In the genomic region with DNA sequence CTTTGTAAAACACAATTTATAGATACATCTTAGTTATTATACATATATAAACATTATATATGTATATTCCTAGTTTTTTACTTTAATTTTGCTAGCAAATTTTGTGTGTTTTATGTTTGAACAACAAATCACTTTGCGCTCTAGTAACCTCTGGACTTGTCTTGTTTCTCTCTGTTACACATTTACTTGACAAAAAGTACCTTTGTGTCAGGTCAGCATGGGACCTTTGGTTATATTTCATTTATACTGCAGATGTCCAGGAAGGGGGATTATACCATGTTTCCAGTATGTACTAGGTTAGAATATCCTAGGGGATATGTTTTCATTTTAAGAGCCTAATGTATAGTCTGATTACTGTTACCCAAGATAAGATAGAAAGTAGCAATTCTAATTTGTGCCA, we compare ENCODE assay signal across 31 cellular contexts.
"Had no signal": no experiment of that assay in that cellular context is flagged by ENCODE, and none has a peak within 500 bp of the region (broad histone marks: within the 10 kb centered on the region; RNA-seq: fewer than 3 reads in every experiment).

No MANE protein-coding gene starts in this region.

- H3K36me3 Mint-ChIP-seq: activated naive CD4-positive, alpha-beta T cell treated with anti-CD3 and anti-CD28 coated beads, Interleukin-2, amount 50 U/mL, for 24 hours; activated naive CD8-positive, alpha-beta T cell treated with anti-CD3 and anti-CD28 coated beads, Interleukin-2, amount 10 ng/mL, durations not matched to agents 7 days and 5 days had no signal

- H3K4me1 ChIP-seq: ascending aorta, Peyer's patch, SJSA1 had no signal

- H3K27me3 Mint-ChIP-seq: activated CD4-positive, alpha-beta T cell treated with anti-CD3 and anti-CD28 coated beads for 36 hours had no signal

- H3K27ac ChIP-seq: Peyer's patch, SJSA1 had no signal

- H3K27ac Mint-ChIP-seq: activated CD4-positive, alpha-beta T cell treated with anti-CD3 and anti-CD28 coated beads for 36 hours; activated CD4-positive, alpha-beta T cell treated with anti-CD3 and anti-CD28 coated beads, Interleukin-2, amount 10 ng/mL, durations not matched to agents 7 days and 5 days; activated CD8-positive, alpha-beta T cell treated with anti-CD3 and anti-CD28 coated beads, Interleukin-2, amount 10 ng/mL, durations not matched to agents 7 days and 5 days; activated naive CD4-positive, alpha-beta T cell treated with anti-CD3 and anti-CD28 coated beads, Interleukin-2, amount 50 U/mL, for 24 hours; activated naive CD8-positive, alpha-beta T cell treated with anti-CD3 and anti-CD28 coated beads, Interleukin-2, amount 10 ng/mL, durations not matched to agents 7 days and 5 days; activated T-cell treated with anti-CD3 and anti-CD28 coated beads, Interleukin-2, amount 50 U/mL, for 24 hours; activated T-helper 2 cell treated with anti-CD3 and anti-CD28 coated beads, Interferon-gamma antibody, Interleukin-2, Interleukin-4, amounts not matched to agents 10 μg/mL and 5 μg/mL and 100 μg/mL, durations not matched to agents 14 hours and 24 hours and 36 hours; T-helper 1 cell treated with Interleukin-12 subunit alpha and Interleukin-12 subunit beta and Interleukin-4 antibody, amounts not matched to agents 30 μg/mL and 1 μg/mL, for 36 hours; T-helper 2 cell treated with Interferon-gamma antibody and Interleukin-4, amounts not matched to agents 5 μg/mL and 100 μg/mL, for 36 hours; WTC11 had no signal

- H3K9me3 Mint-ChIP-seq: activated CD4-positive, alpha-beta T cell treated with anti-CD3 and anti-CD28 coated beads, Interleukin-2, amount 10 ng/mL, durations not matched to agents 7 days and 5 days; activated naive CD4-positive, alpha-beta T cell treated with anti-CD3 and anti-CD28 coated beads, Interleukin-2, amount 50 U/mL, for 24 hours; activated naive CD8-positive, alpha-beta T cell treated with anti-CD3 and anti-CD28 coated beads, Interleukin-2, amount 10 ng/mL, durations not matched to agents 7 days and 5 days; activated T-cell treated with anti-CD3 and anti-CD28 coated beads, Interleukin-2, amount 50 U/mL, for 24 hours; activated T-helper 2 cell treated with anti-CD3 and anti-CD28 coated beads, Interferon-gamma antibody, Interleukin-2, Interleukin-4, amounts not matched to agents 10 μg/mL and 5 μg/mL and 100 μg/mL, durations not matched to agents 14 hours and 24 hours and 36 hours; T-helper 1 cell treated with Interleukin-12 subunit alpha and Interleukin-12 subunit beta and Interleukin-4 antibody, amounts not matched to agents 30 μg/mL and 1 μg/mL, for 36 hours; T-helper 2 cell treated with Interferon-gamma antibody and Interleukin-4, amounts not matched to agents 5 μg/mL and 100 μg/mL, for 36 hours had no signal

- H3K9me3 ChIP-seq: ascending aorta, MG63, Peyer's patch, SK-N-SH had no signal

- H3K27me3 ChIP-seq: ascending aorta, MG63, Peyer's patch had no signal

- H3K4me3 ChIP-seq: ascending aorta, K562, MG63, Peyer's patch, SJSA1 had no signal

- H3K36me3 ChIP-seq: ascending aorta, MG63, Peyer's patch, SJSA1 had no signal

- H3K4me3 Mint-ChIP-seq: activated CD4-positive, alpha-beta T cell treated with anti-CD3 and anti-CD28 coated beads for 36 hours; activated CD4-positive, alpha-beta T cell treated with anti-CD3 and anti-CD28 coated beads, Interleukin-2, amount 10 ng/mL, durations not matched to agents 7 days and 5 days; activated CD8-positive, alpha-beta T cell treated with anti-CD3 and anti-CD28 coated beads, Interleukin-2, amount 10 ng/mL, durations not matched to agents 7 days and 5 days; activated naive CD4-positive, alpha-beta T cell treated with anti-CD3 and anti-CD28 coated beads, Interleukin-2, amount 50 U/mL, for 24 hours; activated naive CD8-positive, alpha-beta T cell treated with anti-CD3 and anti-CD28 coated beads, Interleukin-2, amount 10 ng/mL, durations not matched to agents 7 days and 5 days; activated T-cell treated with anti-CD3 and anti-CD28 coated beads, Interleukin-2, amount 50 U/mL, for 24 hours; T-helper 1 cell treated with Interleukin-12 subunit alpha and Interleukin-12 subunit beta and Interleukin-4 antibody, amounts not matched to agents 30 μg/mL and 1 μg/mL, for 36 hours; T-helper 2 cell treated with Interferon-gamma antibody and Interleukin-4, amounts not matched to agents 5 μg/mL and 100 μg/mL, for 36 hours; WTC11 had no signal

- DNase-seq: activated CD4-positive, alpha-beta T cell treated with anti-CD3 and anti-CD28 coated beads for 36 hours; activated CD4-positive, alpha-beta T cell treated with anti-CD3 and anti-CD28 coated beads, Interleukin-2, amount 10 ng/mL, durations not matched to agents 7 days and 5 days; activated CD4-positive, alpha-beta T cell treated with anti-CD3 and anti-CD28 coated beads, Interleukin-2, amount 50 U/mL, for 48 hours; activated CD8-positive, alpha-beta T cell treated with anti-CD3 and anti-CD28 coated beads, Interleukin-2, amount 10 ng/mL, durations not matched to agents 7 days and 5 days; activated gamma-delta T cell; activated naive CD4-positive, alpha-beta T cell treated with Interleukin-2 at 50 U/mL for 16 hours; activated naive CD8-positive, alpha-beta T cell treated with anti-CD3 and anti-CD28 coated beads, Interleukin-2, amount 10 ng/mL, durations not matched to agents 7 days and 5 days; activated T-cell treated with anti-CD3 and anti-CD28 coated beads, Interleukin-2, amount 50 U/mL, for 24 hours; amygdala; Kasumi-1; MG63; NCI-H1048; NCI-H1436 treated with DMSO at 0.1 percent for 48 hours; NCI-H1694 treated with DMSO at 0.1 percent for 48 hours; NCI-H2029; NCI-H345; NCI-H524 treated with DMSO at 0.1 percent for 48 hours; PC-3; Peyer's patch; RPMI8226; SHP77 treated with DMSO at 0.1 percent for 48 hours; SK-N-SH had no signal

- ATAC-seq: activated CD4-positive, alpha-beta T cell treated with anti-CD3 and anti-CD28 coated beads for 36 hours; activated CD4-positive, CD25-positive, alpha-beta regulatory T cell treated with anti-CD3 and anti-CD28 coated beads, Interleukin-2, amount 50 U/mL, for 24 hours; activated CD8-positive, alpha-beta T cell treated with anti-CD3 and anti-CD28 coated beads, Interleukin-2, amount 10 ng/mL, durations not matched to agents 7 days and 5 days; K562; PC-3; WTC11 had no signal

- H3K4me1 Mint-ChIP-seq: activated CD4-positive, alpha-beta T cell treated with anti-CD3 and anti-CD28 coated beads for 36 hours; activated CD4-positive, alpha-beta T cell treated with anti-CD3 and anti-CD28 coated beads, Interleukin-2, amount 10 ng/mL, durations not matched to agents 7 days and 5 days; activated naive CD4-positive, alpha-beta T cell treated with anti-CD3 and anti-CD28 coated beads, Interleukin-2, amount 50 U/mL, for 24 hours; activated naive CD8-positive, alpha-beta T cell treated with anti-CD3 and anti-CD28 coated beads, Interleukin-2, amount 10 ng/mL, durations not matched to agents 7 days and 5 days; WTC11 had no signal
